13 cellular contexts compared by ENCODE assay signal in the genomic region with DNA sequence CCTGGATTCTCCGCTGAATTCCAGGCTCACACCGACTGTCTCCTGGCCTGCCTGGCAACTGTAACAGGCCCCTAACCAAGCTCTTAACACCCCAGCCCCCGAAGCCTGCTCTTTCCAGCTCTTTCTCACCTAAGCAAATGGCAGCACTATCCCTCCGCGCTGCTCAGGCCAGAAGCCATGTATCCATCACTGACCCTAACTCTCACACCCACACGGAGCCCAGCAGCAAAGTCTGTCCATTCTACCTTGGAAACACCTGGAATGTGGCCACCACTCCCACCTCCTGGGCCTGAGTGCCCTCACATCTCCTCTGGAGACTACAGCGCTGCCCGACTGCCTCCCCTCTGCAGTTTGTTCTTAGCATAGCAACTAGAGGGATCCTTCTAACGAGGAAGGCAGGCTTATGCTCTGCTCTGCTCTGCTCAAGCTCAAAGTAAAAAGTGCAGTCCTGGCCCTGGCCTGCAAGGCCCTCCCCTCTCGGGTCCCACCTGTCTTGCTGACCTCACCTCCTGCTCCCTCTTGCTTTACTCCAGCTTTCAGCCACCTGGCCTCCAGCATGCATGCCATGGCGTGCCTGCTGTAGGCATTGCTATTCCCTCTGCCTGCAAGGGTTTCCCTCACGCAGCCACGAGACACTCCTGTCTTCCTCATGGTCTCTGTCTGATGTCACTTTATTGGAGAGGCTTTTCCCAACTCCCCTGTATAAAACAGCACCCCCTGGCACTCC. TPM values are rescaled to one million over a fixed set of nuclear protein-coding genes. Genes with fewer than 3 reads are reported as not detected.
DNase-seq lines count a peak whose midpoint lies in the region; ATAC-seq and TF ChIP-seq lines count a peak whose summit lies in the region.
"Had no signal": no experiment of that assay in that cellular context is flagged by ENCODE, and none has a peak within 500 bp of the region (broad histone marks: within the 10 kb centered on the region; RNA-seq: fewer than 3 reads in every experiment).

No MANE protein-coding gene starts in this region.

- 65% methylated on average over 13 of the region's 13 CpGs for WGBS in prostate gland

- intact Hi-C loops in tibial artery (cut with DNase I; ENCODE audit: low total_unique reads) = loop anchor here (5.0 to 10.0 kb wide), 4 partner anchors 52 to 373 kb away; no protein-coding TSS in a partner anchor
- intact Hi-C loops in prostate gland (cut with DNase I) = loop anchor here (5.0 kb wide), 2 partner anchors 52 to 248 kb away; no protein-coding TSS in a partner anchor

- no peaks in the 10 kb centered on the region for H3K27me3 ChIP-seq in RWPE2 (ENCODE audit: insufficient read depth, poor library complexity, severe bottlenecking)
- no peaks in the 10 kb centered on the region for H3K27me3 ChIP-seq in tibial artery
- H3K27me3 ChIP-seq in prostate gland (replicated peaks; ENCODE audit: insufficient read depth) = no peaks in the 10 kb centered on the region
- H3K27me3 ChIP-seq: SJSA1 had no signal

- H3K4me3 ChIP-seq in RWPE2 (ENCODE audit: severe bottlenecking) (no peak overlapping the region), tibial artery (no peak overlapping the region), prostate gland (no peak overlapping the region)
- H3K4me3 ChIP-seq: SJSA1, skin epidermis had no signal

- H3K27ac ChIP-seq in RWPE2 (ENCODE audit: poor library complexity, severe bottlenecking) (peak overlapping the region; percentile 5), tibial artery (peak overlapping the region in 1 of 2 donors; percentile 43), prostate gland (no peak overlapping the region)
- H3K27ac ChIP-seq: SJSA1, skin epidermis had no signal

- H3K36me3 ChIP-seq in RWPE2 (ENCODE audit: low read depth) = no peaks in the 10 kb centered on the region
- H3K36me3 ChIP-seq in tibial artery = peaks cover 29 to 31% (median 29%) of the 10 kb centered on the region in 3 donors
- no peaks in the 10 kb centered on the region for H3K36me3 ChIP-seq in prostate gland
- H3K36me3 ChIP-seq: SJSA1 had no signal

- ATAC-seq in RWPE2 (ENCODE audit: low read depth) (peak; percentile 59), GM19351 (IDR thresholded peaks at IDR 0.05; ENCODE audit: unreplicated experiment) (no peak)
- ATAC-seq: activated CD4-positive, CD25-positive, alpha-beta regulatory T cell treated with anti-CD3 and anti-CD28 coated beads, Interleukin-2, amount 50 U/mL, for 24 hours; naive thymus-derived CD8-positive, alpha-beta T cell had no signal

- peak; percentile 41 for DNase-seq in activated CD8-positive, alpha-beta memory T cell treated with anti-CD3 and anti-CD28 coated beads for 24 hours
- no peak for DNase-seq in activated CD8-positive, alpha-beta memory T cell treated with anti-CD3 and anti-CD28 coated beads, Interleukin-2, amount 50 U/mL, for 4 hours
- DNase-seq in RWPE2 (ENCODE audit: low spot score) (no peak), hepatic stellate cell (ENCODE audit: low spot score) (peak; percentile 0), tibial artery (peak; percentile 15 to 65), prostate gland (ENCODE audit: low spot score) (no peak), cerebellar nuclear complex (lab: John Stamatoyannopoulos, UW) (no peak)
- DNase-seq: activated gamma-delta T cell; naive thymus-derived CD8-positive, alpha-beta T cell had no signal

- H3K4me1 ChIP-seq in RWPE2 (ENCODE audit: insufficient read depth, poor library complexity, severe bottlenecking) = peaks cover 10% of the 10 kb centered on the region
- peaks cover 0 to 46% (median 17%) of the 10 kb centered on the region in 4 donors for H3K4me1 ChIP-seq in tibial artery
- no peaks in the 10 kb centered on the region for H3K4me1 ChIP-seq in prostate gland (replicated peaks)

- no peaks in the 10 kb centered on the region for H3K9me3 ChIP-seq in RWPE2 (ENCODE audit: severe bottlenecking)
- no peaks in the 10 kb centered on the region for H3K9me3 ChIP-seq in tibial artery
- H3K9me3 ChIP-seq in prostate gland = no peaks in the 10 kb centered on the region
- H3K9me3 ChIP-seq: SJSA1 had no signal

- no peak for TF ChIP-seq POLR2A in prostate gland (IDR thresholded peaks at IDR 0.05)

- no peak for TF ChIP-seq CTCF in RWPE2 (IDR thresholded peaks at IDR 0.05; ENCODE audit: poor library complexity, severe bottlenecking)
- TF ChIP-seq CTCF in tibial artery (IDR thresholded peaks at IDR 0.05) = no peak
- no peak for TF ChIP-seq CTCF in prostate gland (IDR thresholded peaks at IDR 0.05)

RNA-seq across cellular contexts. Expression of gene FEM1B, which starts 27.2 kb away (rescaled TPM):
- 10 to 100 TPM; 46.0 to 50.0 TPM for total RNA-seq in prostate gland

Comparison
In these comparisons a context has a peak if more than half of its experiments do, and no peak if none do; other contexts are left out.
1. DNase-seq: peak in activated CD8-positive, alpha-beta memory T cell treated with anti-CD3 and anti-CD28 coated beads for 24 hours (single experiment), hepatic stellate cell (single experiment) and tibial artery (2 of 2); none in activated CD8-positive, alpha-beta memory T cell treated with anti-CD3 and anti-CD28 coated beads, Interleukin-2, amount 50 U/mL, for 4 hours (single experiment), RWPE2 (single experiment), prostate gland (single experiment) and cerebellar nuclear complex (0 of 2).